In the genomic region with DNA sequence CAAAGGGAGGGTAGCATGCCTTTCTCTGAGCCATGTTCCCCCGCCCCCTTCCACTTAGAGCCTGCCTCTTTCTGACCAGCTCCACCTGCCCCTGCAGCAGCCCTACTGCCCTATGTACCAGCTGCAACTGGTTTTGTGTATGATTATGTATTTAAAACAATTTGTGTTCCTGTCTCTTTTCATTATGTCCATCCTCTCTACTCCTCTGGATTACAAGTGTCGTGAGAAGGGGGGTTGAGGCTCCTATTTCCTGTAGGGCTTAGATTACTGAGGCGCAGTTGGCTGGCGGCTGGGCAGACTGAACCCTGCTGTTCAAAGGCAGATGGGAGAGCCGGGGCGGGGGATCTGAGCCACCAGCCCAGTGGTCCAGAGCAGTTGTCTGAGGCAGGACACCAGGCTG, we compare ENCODE assay signal across 28 cellular contexts.
DNase-seq lines count a peak whose midpoint lies in the region; ATAC-seq and TF ChIP-seq lines count a peak whose summit lies in the region.
"Had no signal": no experiment of that assay in that cellular context is flagged by ENCODE, and none has a peak within 500 bp of the region (broad histone marks: within the 10 kb centered on the region; RNA-seq: fewer than 3 reads in every experiment).

No MANE protein-coding gene starts in this region.

- H3K9ac ChIP-seq in neuronal stem cell (ENCODE audit: low read depth, low read length, poor library complexity), result no peak overlapping the region

- TF ChIP-seq CTCF in mesothelial cell of epicardium (IDR thresholded peaks at IDR 0.05; ENCODE audit: unreplicated experiment), result no peak

- ATAC-seq in T-helper 17 cell, result no peak

- no peaks in the 10 kb centered on the region for H3K27me3 ChIP-seq in neuronal stem cell (ENCODE audit: control insufficient read depth in 3 of 3, insufficient read depth in 3 of 3, low read depth in 1 of 3, low read length in 3 of 3)
- H3K27me3 ChIP-seq: esophagus squamous epithelium, uterus had no signal

- H3K23ac ChIP-seq in neuronal stem cell (ENCODE audit: low read depth, low read length, poor library complexity), result no peak overlapping the region

- no peak overlapping the region for H3K14ac ChIP-seq in neuronal stem cell (ENCODE audit: low read length)

- no peaks in the 10 kb centered on the region for H3K9me3 ChIP-seq in T-helper 17 cell (ENCODE audit: control insufficient read depth, low read length, poor library complexity, severe bottlenecking)
- H3K9me3 ChIP-seq in neuronal stem cell (replicated peaks in 1 of 2; ENCODE audit: control insufficient read depth in 2 of 2, insufficient read depth in 1 of 2, low read depth in 1 of 2, low read length in 2 of 2), result peaks cover 0 to 5% of the 10 kb centered on the region in 2 donors
- H3K9me3 ChIP-seq: esophagus squamous epithelium, left ventricle myocardium inferior, thoracic aorta, uterus had no signal

- no peak overlapping the region for H2BK5ac ChIP-seq in neuronal stem cell (ENCODE audit: low read length)

- no peak overlapping the region for H2AK5ac ChIP-seq in neuronal stem cell (ENCODE audit: low read depth, low read length)

- H3K27me3 Mint-ChIP-seq in T-helper 17 cell (no peaks in the 10 kb centered on the region), mesothelial cell of epicardium (ENCODE audit: low read depth) (no peaks in the 10 kb centered on the region)
- H3K27me3 Mint-ChIP-seq: CD4-positive, CD25-positive, alpha-beta regulatory T cell had no signal

- no peak overlapping the region for H4K91ac ChIP-seq in neuronal stem cell (ENCODE audit: low read depth, low read length, poor library complexity)

- no CpG with 5 or more reads among the region's 6 CpGs for WGBS in neuronal stem cell (ENCODE audit: extremely low coverage in 2 of 2, insufficient read length in 2 of 2, insufficient replicate concordance in 1 of 2), 2 donors

- H3K27ac ChIP-seq in neuronal stem cell (replicated peaks; ENCODE audit: low read length), result no peak overlapping the region
- H3K27ac ChIP-seq: 22Rv1, esophagus squamous epithelium, left ventricle myocardium inferior, skin epidermis, thoracic aorta, uterus had no signal

- no peak overlapping the region for H3K4ac ChIP-seq in neuronal stem cell (ENCODE audit: low read length)

- H2BK15ac ChIP-seq in neuronal stem cell (ENCODE audit: low read length), result no peak overlapping the region

- no peak overlapping the region for H3K4me3 ChIP-seq in neuronal stem cell (ENCODE audit: low read length in 2 of 2)
- H3K4me3 ChIP-seq: esophagus squamous epithelium, left ventricle myocardium inferior, skin epidermis, thoracic aorta, uterus had no signal

- no peaks in the 10 kb centered on the region for H3K79me1 ChIP-seq in neuronal stem cell (ENCODE audit: low read depth, low read length)

- peaks cover 6% of the 10 kb centered on the region for H3K9me3 Mint-ChIP-seq in mesothelial cell of epicardium

- H3K36me3 Mint-ChIP-seq in T-helper 17 cell (ENCODE audit: low read depth) (no peaks in the 10 kb centered on the region), mesothelial cell of epicardium (peaks cover 6% of the 10 kb centered on the region)
- H3K36me3 Mint-ChIP-seq: CD4-positive, CD25-positive, alpha-beta regulatory T cell had no signal

- no peak overlapping the region for H2BK12ac ChIP-seq in neuronal stem cell (ENCODE audit: low read length)

- H3K4me3 Mint-ChIP-seq in T-helper 17 cell (no peak overlapping the region), mesothelial cell of epicardium (no peak overlapping the region)
- H3K4me3 Mint-ChIP-seq: CD4-positive, CD25-positive, alpha-beta regulatory T cell; stimulated activated naive CD8-positive, alpha-beta T cell treated with anti-CD3 and anti-CD28 coated beads, Interleukin-15, Interleukin-2, amounts not matched to agents 100 ng/mL and 50 ng/mL, for 24 hours; T-helper 2 cell treated with Interferon-gamma antibody and Interleukin-4, amounts not matched to agents 5 μg/mL and 100 μg/mL, for 36 hours had no signal

- no peak overlapping the region for H3K4me2 ChIP-seq in neuronal stem cell (ENCODE audit: insufficient read depth, low read length, poor library complexity, severe bottlenecking)

- no peak overlapping the region for H2BK120ac ChIP-seq in neuronal stem cell (ENCODE audit: low read depth, low read length)

- H3K36me3 ChIP-seq in neuronal stem cell (replicated peaks in 1 of 2; ENCODE audit: control insufficient read depth in 2 of 2, insufficient read depth in 2 of 2, low read length in 2 of 2), result no peaks in the 10 kb centered on the region
- H3K36me3 ChIP-seq: esophagus squamous epithelium, left ventricle myocardium inferior, thoracic aorta, uterus had no signal

- peak overlapping the region; percentile 37 for H3K27ac Mint-ChIP-seq in T-helper 17 cell
- H3K27ac Mint-ChIP-seq in mesothelial cell of epicardium, result no peak overlapping the region
- H3K27ac Mint-ChIP-seq: T-helper 2 cell treated with Interferon-gamma antibody and Interleukin-4, amounts not matched to agents 5 μg/mL and 100 μg/mL, for 36 hours had no signal

- peaks cover 0 to 2% of the 10 kb centered on the region in 2 donors for H3K4me1 ChIP-seq in neuronal stem cell (ENCODE audit: control insufficient read depth in 2 of 2, insufficient read depth in 1 of 2, low read depth in 1 of 2, low read length in 2 of 2)

- H3K4me1 Mint-ChIP-seq in T-helper 17 cell (peaks cover 34% of the 10 kb centered on the region), mesothelial cell of epicardium (peaks cover 25% of the 10 kb centered on the region)

- no peak overlapping the region for H4K8ac ChIP-seq in neuronal stem cell (ENCODE audit: low read depth, low read length)

- H3K18ac ChIP-seq in neuronal stem cell (ENCODE audit: low read length), result no peak overlapping the region

- DNase-seq in NCI-H1417 (lab: John Stamatoyannopoulos, UW), result peak in 2 of 3 experiments; percentile 31 to 73
- no peak for DNase-seq in NCI-H1417 treated with DMSO at 0.1 percent for 48 hours (lab: John Stamatoyannopoulos, UW)
- peak; percentile 61 for DNase-seq in NCI-H2227 (lab: John Stamatoyannopoulos, UW; ENCODE audit: unreplicated experiment)
- DNase-seq in T-helper 17 cell, result no peak
- no peak for DNase-seq in neuronal stem cell (ENCODE audit: low spot score)
- DNase-seq in NCI-H1436 treated with DMSO at 0.1 percent for 48 hours (lab: John Stamatoyannopoulos, UW), result no peak
- DNase-seq in hypothalamus (lab: John Stamatoyannopoulos, UW), result no peak
- no peak for DNase-seq in mesothelial cell of epicardium (ENCODE audit: low spot score in 2 of 2, unreplicated experiment in 2 of 2)
- DNase-seq: activated CD4-positive, alpha-beta T cell treated with anti-CD3 and anti-CD28 coated beads for 4 hours; activated naive CD4-positive, alpha-beta T cell; activated T-cell treated with anti-CD3 and anti-CD28 coated beads, Interleukin-2, amount 50 U/mL, for 1 hour; CD4-positive, CD25-positive, alpha-beta regulatory T cell; EL; esophagus squamous epithelium; foreskin melanocyte; GOT3; IMR-90; left ventricle myocardium inferior; mesendoderm; NCI-H1092; NCI-H226; OCI-M1; uterus had no signal

- peak overlapping the region; percentile 26 for H2AFZ ChIP-seq in neuronal stem cell (ENCODE audit: low read length)

Comparison
In these comparisons a context has a peak if more than half of its experiments do, and no peak if none do; other contexts are left out.
1. DNase-seq: peak in NCI-H1417 (2 of 3) and NCI-H2227 (single experiment); none in NCI-H1417 treated with DMSO at 0.1 percent for 48 hours (single experiment), T-helper 17 cell (0 of 3), neuronal stem cell (single experiment), NCI-H1436 treated with DMSO at 0.1 percent for 48 hours (single experiment), hypothalamus (0 of 51) and mesothelial cell of epicardium (0 of 2).